ENCODE assay signal across 2 cellular contexts in the genomic region with DNA sequence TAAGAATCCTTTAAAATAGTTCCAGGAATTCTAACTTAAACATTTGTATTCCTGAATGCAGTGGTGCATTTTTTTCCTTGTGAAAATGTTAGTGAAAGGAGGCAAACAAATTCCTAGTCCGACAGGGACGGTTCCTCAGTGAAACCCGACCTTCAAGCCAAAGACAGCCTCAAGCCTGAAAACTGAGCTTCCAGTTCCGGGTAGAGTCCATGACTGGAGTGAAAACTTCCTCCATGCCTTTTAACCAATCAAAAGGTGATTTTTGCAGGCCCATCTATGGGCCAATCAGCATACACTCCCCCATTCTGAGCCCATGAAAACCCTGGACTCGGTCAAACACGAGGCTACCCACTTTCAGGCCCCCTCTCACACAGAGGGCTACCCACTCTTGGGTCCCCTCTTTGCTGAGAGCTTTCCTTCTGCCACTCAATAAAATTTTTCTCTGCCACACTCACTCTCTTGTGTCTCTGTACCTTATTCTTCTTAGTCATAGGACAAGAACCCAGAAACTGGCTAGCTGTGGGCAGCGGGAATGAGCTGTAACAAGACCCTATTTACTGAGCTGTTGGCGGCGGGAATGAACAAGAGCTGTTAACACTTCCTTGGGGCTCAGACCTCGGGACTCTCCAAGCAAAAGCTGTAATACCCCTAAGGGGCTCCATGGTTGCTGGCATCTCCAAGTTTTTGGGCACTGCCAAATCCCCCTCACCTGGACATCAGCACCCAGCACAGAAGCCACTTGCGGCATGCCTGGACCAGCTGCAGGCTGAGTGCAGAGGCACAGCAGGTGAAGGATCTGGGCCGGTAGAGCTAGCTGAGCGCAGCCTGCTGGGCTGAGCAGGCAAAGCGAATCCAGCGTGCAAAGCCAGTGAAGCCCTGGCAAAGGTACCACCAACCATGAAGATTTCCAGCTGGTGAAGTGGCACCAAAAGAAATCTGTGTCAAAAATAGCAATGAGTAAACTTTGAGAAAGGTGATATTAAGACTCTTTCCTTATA.
TF ChIP-seq lines count a peak whose summit lies in the region.

No MANE protein-coding gene starts in this region.

TF ChIP-seq in HepG2, 621 proteins besides CTCF, POLR2A, EP300 and RAD21:
- TF ChIP-seq ZNF781 (CRISPR knock-in tag; IDR thresholded peaks at IDR 0.05; ENCODE audit: borderline replicate concordance, not compliant biosample characterization) (no peak), NR2C2 (CRISPR knock-in tag; IDR thresholded peaks at IDR 0.05; ENCODE audit: borderline replicate concordance) (peak; percentile 58), GABPB1 (CRISPR knock-in tag; IDR thresholded peaks at IDR 0.05) (peak; percentile 23; the same call in 1 of the 2 replicates), KLF11 (CRISPR knock-in tag; IDR thresholded peaks at IDR 0.05) (no peak), ZNF547 (CRISPR knock-in tag; IDR thresholded peaks at IDR 0.05) (no peak), GABPA (IDR thresholded peaks at IDR 0.05; ENCODE audit: low read depth, low read length) (no peak), GABPA (CRISPR knock-in tag; IDR thresholded peaks at IDR 0.05; ENCODE audit: low read depth) (peak; percentile 64)

TF ChIP-seq in H1, 55 proteins besides CTCF, POLR2A, EP300 and RAD21:
- TF ChIP-seq CREB1 (IDR thresholded peaks at IDR 0.05): no peak
- TF ChIP-seq CHD2 (IDR thresholded peaks at IDR 0.05; ENCODE audit: low read length): no peak
- TF ChIP-seq, protein P1, sequence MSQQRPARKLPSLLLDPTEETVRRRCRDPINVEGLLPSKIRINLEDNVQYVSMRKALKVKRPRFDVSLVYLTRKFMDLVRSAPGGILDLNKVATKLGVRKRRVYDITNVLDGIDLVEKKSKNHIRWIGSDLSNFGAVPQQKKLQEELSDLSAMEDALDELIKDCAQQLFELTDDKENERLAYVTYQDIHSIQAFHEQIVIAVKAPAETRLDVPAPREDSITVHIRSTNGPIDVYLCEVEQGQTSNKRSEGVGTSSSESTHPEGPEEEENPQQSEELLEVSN (IDR thresholded peaks at IDR 0.05): peak; percentile 88
- TF ChIP-seq SP4 (IDR thresholded peaks at IDR 0.05; ENCODE audit: low read length): no peak
- no peak for TF ChIP-seq HDAC2 (IDR thresholded peaks at IDR 0.05; ENCODE audit: borderline replicate concordance in 1 of 2, low read depth in 2 of 2, low read length in 2 of 2)
- TF ChIP-seq CEBPB (IDR thresholded peaks at IDR 0.05; ENCODE audit: low read depth, low read length): no peak
